In the genomic region with DNA sequence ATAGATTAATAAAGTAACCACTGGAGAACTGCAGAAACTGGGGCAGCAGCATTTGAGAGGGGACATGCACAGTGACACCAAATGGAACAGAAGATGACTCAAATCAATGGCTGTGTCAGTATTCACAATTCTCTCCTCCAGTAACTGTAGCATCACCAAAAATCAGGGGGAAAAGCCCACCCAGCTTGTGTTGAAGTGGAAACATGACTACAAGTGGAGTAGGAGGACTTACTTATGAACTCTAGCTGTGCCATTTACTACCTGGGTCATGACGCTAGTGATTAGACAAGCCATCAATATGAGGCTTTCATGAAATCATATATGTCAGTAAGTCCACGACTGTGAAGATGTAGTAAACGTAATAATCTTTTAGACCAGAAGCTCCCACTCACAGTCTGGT, we compare ENCODE assay signal across 25 cellular contexts.
DNase-seq lines count a peak whose midpoint lies in the region; ATAC-seq lines count a peak whose summit lies in the region.
"Had no signal": no experiment of that assay in that cellular context is flagged by ENCODE, and none has a peak within 500 bp of the region (broad histone marks: within the 10 kb centered on the region; RNA-seq: fewer than 3 reads in every experiment).

No MANE protein-coding gene starts in this region.

- POLR2A ChIA-PET in activated CD8-positive, alpha-beta T cell treated with anti-CD3 and anti-CD28 coated beads, Interleukin-2, amount 10 ng/mL, durations not matched to agents 7 days and 5 days (lab: Charles Lee): interaction anchor here (0.7 to 1.1 kb wide), 2 partner anchors 37 to 39 kb away, joined by 3 read pairs; no protein-coding TSS in a partner anchor

- ATAC-seq in activated CD8-positive, alpha-beta T cell treated with anti-CD3 and anti-CD28 coated beads, Interleukin-2, amount 10 ng/mL, durations not matched to agents 7 days and 5 days: peak; percentile 34
- peak; percentile 53 to 59 for ATAC-seq in activated naive CD4-positive, alpha-beta T cell treated with anti-CD3 and anti-CD28 coated beads, Interleukin-2, amount 50 U/mL, for 72 hours
- peak; percentile 76 for ATAC-seq in stimulated activated naive CD8-positive, alpha-beta T cell treated with anti-CD3 and anti-CD28 coated beads, Interleukin-15, Interleukin-2, amounts not matched to agents 100 U/mL and 50 U/mL, for 24 hours
- ATAC-seq in HG03139 (IDR thresholded peaks at IDR 0.05; ENCODE audit: unreplicated experiment): no peak
- ATAC-seq: PC-3, sciatic nerve had no signal

- DNase-seq in stimulated activated CD4-positive, alpha-beta T cell treated with anti-CD3 and anti-CD28 coated beads, Interleukin-15, amount 100 ng/mL, for 24 hours: peak; percentile 38
- DNase-seq in stimulated activated CD4-positive, alpha-beta T cell treated with anti-CD3 and anti-CD28 coated beads, Interleukin-12 subunit alpha, Interleukin-12 subunit beta, amount 100 ng/mL, for 4 hours: no peak
- DNase-seq in activated CD8-positive, alpha-beta T cell treated with anti-CD3 and anti-CD28 coated beads, Interleukin-2, amount 10 ng/mL, durations not matched to agents 7 days and 5 days: no peak
- no peak for DNase-seq in activated naive CD4-positive, alpha-beta T cell treated with anti-CD3 and anti-CD28 coated beads, Interleukin-2, amount 50 U/mL, for 72 hours (ENCODE audit: low spot score in 2 of 2)
- DNase-seq in stimulated activated naive CD8-positive, alpha-beta T cell treated with anti-CD3 and anti-CD28 coated beads, Interleukin-15, Interleukin-2, amounts not matched to agents 100 U/mL and 50 U/mL, for 24 hours: peak; percentile 38
- no peak for DNase-seq in caudate nucleus (lab: John Stamatoyannopoulos, UW)
- DNase-seq: activated effector memory CD4-positive, alpha-beta T cell treated with Interleukin-2 at 50 U/mL for 16 hours; Calu3; effector CD4-positive, alpha-beta T cell; KBM-7; left ventricle myocardium inferior; mesendoderm; NCI-H1105; NCI-H187 treated with DMSO at 0.1 percent for 48 hours; NCI-H524 treated with DMSO at 0.1 percent for 48 hours; PC-3; SK-N-SH; uterus had no signal

- no peak overlapping the region for H3K27ac ChIP-seq in caudate nucleus (ENCODE audit: low read depth, low read length)
- H3K27ac ChIP-seq: epithelial cell of prostate, left ventricle myocardium inferior, neutrophil, thoracic aorta, uterus had no signal

- CTCF ChIA-PET in activated CD8-positive, alpha-beta T cell treated with anti-CD3 and anti-CD28 coated beads, Interleukin-2, amount 10 ng/mL, durations not matched to agents 7 days and 5 days (lab: Charles Lee): interaction anchor here (0.9 to 1.9 kb wide), 4 partner anchors 8 to 209 kb away, joined by 3 to 8 read pairs (median 4); no protein-coding TSS in a partner anchor

- peaks cover 11% of the 10 kb centered on the region for H3K9me3 Mint-ChIP-seq in activated CD8-positive, alpha-beta T cell treated with anti-CD3 and anti-CD28 coated beads, Interleukin-2, amount 10 ng/mL, durations not matched to agents 7 days and 5 days (ENCODE audit: insufficient read depth)
- H3K9me3 Mint-ChIP-seq in activated naive CD4-positive, alpha-beta T cell treated with anti-CD3 and anti-CD28 coated beads, Interleukin-2, amount 50 U/mL, for 72 hours: peaks cover 0 to 5% of the 10 kb centered on the region in 2 donors

- no peak overlapping the region for H3K27ac Mint-ChIP-seq in activated CD8-positive, alpha-beta T cell treated with anti-CD3 and anti-CD28 coated beads, Interleukin-2, amount 10 ng/mL, durations not matched to agents 7 days and 5 days
- H3K27ac Mint-ChIP-seq in activated naive CD4-positive, alpha-beta T cell treated with anti-CD3 and anti-CD28 coated beads, Interleukin-2, amount 50 U/mL, for 72 hours: peak overlapping the region in 1 of 2 donors; percentile 89
- H3K27ac Mint-ChIP-seq: progenitor cell of endocrine pancreas had no signal

- H3K4me3 Mint-ChIP-seq in activated CD8-positive, alpha-beta T cell treated with anti-CD3 and anti-CD28 coated beads, Interleukin-2, amount 10 ng/mL, durations not matched to agents 7 days and 5 days: no peak overlapping the region
- H3K4me3 Mint-ChIP-seq: CD14-positive monocyte had no signal

- peaks cover 41% of the 10 kb centered on the region for H3K4me1 Mint-ChIP-seq in activated CD8-positive, alpha-beta T cell treated with anti-CD3 and anti-CD28 coated beads, Interleukin-2, amount 10 ng/mL, durations not matched to agents 7 days and 5 days (ENCODE audit: low read depth)

- no peaks in the 10 kb centered on the region for H3K36me3 Mint-ChIP-seq in activated CD8-positive, alpha-beta T cell treated with anti-CD3 and anti-CD28 coated beads, Interleukin-2, amount 10 ng/mL, durations not matched to agents 7 days and 5 days (ENCODE audit: low read depth)
- peaks cover 0 to 1% of the 10 kb centered on the region in 2 donors for H3K36me3 Mint-ChIP-seq in activated naive CD4-positive, alpha-beta T cell treated with anti-CD3 and anti-CD28 coated beads, Interleukin-2, amount 50 U/mL, for 72 hours
- H3K36me3 Mint-ChIP-seq: CD14-positive monocyte had no signal

- H3K27me3 Mint-ChIP-seq in activated CD8-positive, alpha-beta T cell treated with anti-CD3 and anti-CD28 coated beads, Interleukin-2, amount 10 ng/mL, durations not matched to agents 7 days and 5 days (ENCODE audit: low read depth): no peaks in the 10 kb centered on the region
- H3K27me3 Mint-ChIP-seq: progenitor cell of endocrine pancreas had no signal

Comparison
In these comparisons a context has a peak if more than half of its experiments do, and no peak if none do; other contexts are left out.
1. DNase-seq: peak in stimulated activated CD4-positive, alpha-beta T cell treated with anti-CD3 and anti-CD28 coated beads, Interleukin-15, amount 100 ng/mL, for 24 hours (single experiment) and stimulated activated naive CD8-positive, alpha-beta T cell treated with anti-CD3 and anti-CD28 coated beads, Interleukin-15, Interleukin-2, amounts not matched to agents 100 U/mL and 50 U/mL, for 24 hours (single experiment); none in stimulated activated CD4-positive, alpha-beta T cell treated with anti-CD3 and anti-CD28 coated beads, Interleukin-12 subunit alpha, Interleukin-12 subunit beta, amount 100 ng/mL, for 4 hours (single experiment), activated CD8-positive, alpha-beta T cell treated with anti-CD3 and anti-CD28 coated beads, Interleukin-2, amount 10 ng/mL, durations not matched to agents 7 days and 5 days (single experiment), activated naive CD4-positive, alpha-beta T cell treated with anti-CD3 and anti-CD28 coated beads, Interleukin-2, amount 50 U/mL, for 72 hours (0 of 2) and caudate nucleus (0 of 61).